ENCODE assay signal across 1 cellular context in the genomic region with DNA sequence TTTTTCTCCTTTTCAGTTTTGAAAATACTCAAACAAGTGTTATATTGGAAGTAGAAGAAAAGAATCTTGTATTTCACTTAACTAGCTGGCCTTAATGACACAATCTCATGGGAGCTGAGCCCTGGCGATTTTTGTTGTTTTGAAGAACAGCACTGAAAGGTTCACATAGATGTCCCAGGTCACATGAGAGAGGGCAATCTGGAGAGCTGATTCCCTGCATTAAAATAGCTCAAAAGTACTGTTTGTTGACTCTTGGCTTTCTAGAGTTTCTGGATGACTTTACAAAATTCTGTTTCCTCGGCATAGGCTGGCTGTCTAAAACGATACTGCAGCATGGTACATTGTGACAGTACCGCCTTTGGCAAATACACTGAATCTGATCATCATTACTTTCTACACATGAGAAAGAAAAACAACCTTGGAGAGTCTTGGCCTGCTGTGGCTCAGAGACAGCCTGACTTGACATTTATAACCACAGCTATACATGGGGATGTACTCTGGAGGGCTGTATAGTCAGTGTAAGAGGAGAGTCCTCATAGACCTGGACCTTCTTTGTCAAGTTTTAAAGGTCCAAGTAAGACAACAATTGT.
TF ChIP-seq lines count a peak whose summit lies in the region.

No MANE protein-coding gene starts in this region.

TF ChIP-seq in HEK293, 187 proteins besides CTCF, POLR2A, EP300 and RAD21 (continued from another document):
- TF ChIP-seq, protein P1, sequence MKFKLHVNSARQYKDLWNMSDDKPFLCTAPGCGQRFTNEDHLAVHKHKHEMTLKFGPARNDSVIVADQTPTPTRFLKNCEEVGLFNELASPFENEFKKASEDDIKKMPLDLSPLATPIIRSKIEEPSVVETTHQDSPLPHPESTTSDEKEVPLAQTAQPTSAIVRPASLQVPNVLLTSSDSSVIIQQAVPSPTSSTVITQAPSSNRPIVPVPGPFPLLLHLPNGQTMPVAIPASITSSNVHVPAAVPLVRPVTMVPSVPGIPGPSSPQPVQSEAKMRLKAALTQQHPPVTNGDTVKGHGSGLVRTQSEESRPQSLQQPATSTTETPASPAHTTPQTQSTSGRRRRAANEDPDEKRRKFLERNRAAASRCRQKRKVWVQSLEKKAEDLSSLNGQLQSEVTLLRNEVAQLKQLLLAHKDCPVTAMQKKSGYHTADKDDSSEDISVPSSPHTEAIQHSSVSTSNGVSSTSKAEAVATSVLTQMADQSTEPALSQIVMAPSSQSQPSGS (tag by site-specific recombination; IDR thresholded peaks at IDR 0.05; ENCODE audit: low read depth): no peak
- TF ChIP-seq HOXD13 (CRISPR knock-in tag; IDR thresholded peaks at IDR 0.05; ENCODE audit: borderline replicate concordance) (no peak), TRIM28 (IDR thresholded peaks at IDR 0.05; ENCODE audit: borderline replicate concordance, low read length) (peak; percentile 50; the same call in 1 of the 2 replicates)
